27 cellular contexts compared by ENCODE assay signal in genomic region chr4:48175806-48176205, GRCh38. TPM values are rescaled to one million over a fixed set of nuclear protein-coding genes. Genes with fewer than 3 reads are reported as not detected.
DNase-seq lines count a peak whose midpoint lies in the region; ATAC-seq and TF ChIP-seq lines count a peak whose summit lies in the region.
"Had no signal": no experiment of that assay in that cellular context is flagged by ENCODE, and none has a peak within 500 bp of the region (broad histone marks: within the 10 kb centered on the region; RNA-seq: fewer than 3 reads in every experiment).

No MANE protein-coding gene starts in this region.

- H3K4me3 Mint-ChIP-seq in activated naive CD8-positive, alpha-beta T cell = no peak overlapping the region
- no peak overlapping the region for H3K4me3 Mint-ChIP-seq in activated naive CD8-positive, alpha-beta T cell treated with anti-CD3 and anti-CD28 coated beads for 36 hours
- no peak overlapping the region for H3K4me3 Mint-ChIP-seq in activated T-helper 2 cell treated with anti-CD3 and anti-CD28 coated beads, Interferon-gamma antibody, Interleukin-2, Interleukin-4, amounts not matched to agents 10 μg/mL and 5 μg/mL and 100 μg/mL, durations not matched to agents 14 hours and 24 hours and 36 hours (ENCODE audit: low read depth)
- H3K4me3 Mint-ChIP-seq: activated B cell treated with CpG ODN at 0.5 μM for 24 hours; activated CD4-positive, alpha-beta memory T cell treated with anti-CD3 and anti-CD28 coated beads, Interleukin-2, amount 10 ng/mL, durations not matched to agents 7 days and 5 days; activated naive CD8-positive, alpha-beta T cell treated with anti-CD3 and anti-CD28 coated beads, Interleukin-2, amount 10 ng/mL, durations not matched to agents 7 days and 5 days; mesothelial cell of epicardium; nephron progenitor cell had no signal

- H3K4me3 ChIP-seq in Loucy (ENCODE audit: low read length, poor library complexity, severe bottlenecking) (no peak overlapping the region), choroid plexus epithelial cell (ENCODE audit: low read depth, low read length) (no peak overlapping the region)
- H3K4me3 ChIP-seq: body of pancreas, colonic mucosa, skin epidermis, upper lobe of right lung had no signal

- intact Hi-C loops in activated T-helper 2 cell treated with anti-CD3 and anti-CD28 coated beads, Interferon-gamma antibody, Interleukin-2, Interleukin-4, amounts not matched to agents 10 μg/mL and 5 μg/mL and 100 μg/mL, durations not matched to agents 14 hours and 24 hours and 36 hours (cut with micrococcal nuclease) = no loop called here

- H3K9me2 ChIP-seq in Loucy (replicated peaks; ENCODE audit: low read depth, low read length) = no peaks in the 10 kb centered on the region

- H3K36me3 Mint-ChIP-seq in activated naive CD8-positive, alpha-beta T cell = peaks cover 7% of the 10 kb centered on the region
- H3K36me3 Mint-ChIP-seq in activated naive CD8-positive, alpha-beta T cell treated with anti-CD3 and anti-CD28 coated beads for 36 hours = peaks cover 6% of the 10 kb centered on the region
- H3K36me3 Mint-ChIP-seq in activated T-helper 2 cell treated with anti-CD3 and anti-CD28 coated beads, Interferon-gamma antibody, Interleukin-2, Interleukin-4, amounts not matched to agents 10 μg/mL and 5 μg/mL and 100 μg/mL, durations not matched to agents 14 hours and 24 hours and 36 hours (ENCODE audit: low read depth) = no peaks in the 10 kb centered on the region
- H3K36me3 Mint-ChIP-seq: mesothelial cell of epicardium had no signal

- peak overlapping the region; percentile 38 for H3K27ac Mint-ChIP-seq in activated naive CD8-positive, alpha-beta T cell
- no peak overlapping the region for H3K27ac Mint-ChIP-seq in activated naive CD8-positive, alpha-beta T cell treated with anti-CD3 and anti-CD28 coated beads for 36 hours
- no peak overlapping the region for H3K27ac Mint-ChIP-seq in activated T-helper 2 cell treated with anti-CD3 and anti-CD28 coated beads, Interferon-gamma antibody, Interleukin-2, Interleukin-4, amounts not matched to agents 10 μg/mL and 5 μg/mL and 100 μg/mL, durations not matched to agents 14 hours and 24 hours and 36 hours
- H3K27ac Mint-ChIP-seq: activated CD4-positive, alpha-beta memory T cell treated with anti-CD3 and anti-CD28 coated beads, Interleukin-2, amount 10 ng/mL, durations not matched to agents 7 days and 5 days; activated naive CD8-positive, alpha-beta T cell treated with anti-CD3 and anti-CD28 coated beads, Interleukin-2, amount 10 ng/mL, durations not matched to agents 7 days and 5 days; mesothelial cell of epicardium; nephron progenitor cell had no signal

- no peaks in the 10 kb centered on the region for H3K9me3 Mint-ChIP-seq in activated naive CD8-positive, alpha-beta T cell (ENCODE audit: low read depth)
- peaks cover 7% of the 10 kb centered on the region for H3K9me3 Mint-ChIP-seq in activated naive CD8-positive, alpha-beta T cell treated with anti-CD3 and anti-CD28 coated beads for 36 hours
- peaks cover 8% of the 10 kb centered on the region for H3K9me3 Mint-ChIP-seq in activated T-helper 2 cell treated with anti-CD3 and anti-CD28 coated beads, Interferon-gamma antibody, Interleukin-2, Interleukin-4, amounts not matched to agents 10 μg/mL and 5 μg/mL and 100 μg/mL, durations not matched to agents 14 hours and 24 hours and 36 hours
- H3K9me3 Mint-ChIP-seq: activated B cell treated with CpG ODN at 0.5 μM for 24 hours had no signal

- peaks cover 48% of the 10 kb centered on the region; the same call in 1 of the 2 replicates for H3K36me3 ChIP-seq in Loucy (ENCODE audit: insufficient read depth, low read length)
- H3K36me3 ChIP-seq: colonic mucosa, upper lobe of right lung had no signal

- H3K27me3 ChIP-seq in Loucy (ENCODE audit: insufficient read depth, low read length, poor library complexity, severe bottlenecking) = no peaks in the 10 kb centered on the region
- H3K27me3 ChIP-seq: body of pancreas, colonic mucosa, foreskin keratinocyte, upper lobe of right lung had no signal

- H2AFZ ChIP-seq in Loucy (ENCODE audit: low read length) = no peak overlapping the region

- ATAC-seq in GM21723 (IDR thresholded peaks at IDR 0.05; ENCODE audit: unreplicated experiment) = no peak
- ATAC-seq: body of pancreas, foreskin keratinocyte, left cardiac atrium had no signal

- peaks cover 63% of the 10 kb centered on the region for H3K79me2 ChIP-seq in Loucy (ENCODE audit: insufficient read depth, low read length)

- no peak overlapping the region for H3K9ac ChIP-seq in Loucy (ENCODE audit: low read depth, low read length, poor library complexity, severe bottlenecking)

- H4K20me1 ChIP-seq in Loucy (ENCODE audit: insufficient read depth, low read length, poor library complexity, severe bottlenecking) = peaks cover 14% of the 10 kb centered on the region

- DNase-seq in activated naive CD8-positive, alpha-beta T cell treated with anti-CD3 and anti-CD28 coated beads for 36 hours = no peak
- DNase-seq in choroid plexus epithelial cell (ENCODE audit: low read depth) (peak; percentile 27), NCI-H524 (lab: John Stamatoyannopoulos, UW) (no peak), hippocampal formation (lab: John Stamatoyannopoulos, UW) (no peak)
- no peak for DNase-seq in activated T-helper 2 cell treated with anti-CD3 and anti-CD28 coated beads, Interferon-gamma antibody, Interleukin-2, Interleukin-4, amounts not matched to agents 10 μg/mL and 5 μg/mL and 100 μg/mL, durations not matched to agents 14 hours and 24 hours and 36 hours (ENCODE audit: low spot score)
- DNase-seq: activated B cell treated with CpG ODN at 0.5 μM for 24 hours; activated CD4-positive, alpha-beta memory T cell treated with anti-CD3 and anti-CD28 coated beads, Interleukin-2, amount 10 ng/mL, durations not matched to agents 7 days and 5 days; activated naive CD8-positive, alpha-beta T cell treated with anti-CD3 and anti-CD28 coated beads, Interleukin-2, amount 10 ng/mL, durations not matched to agents 7 days and 5 days; activated T-cell treated with anti-CD3 and anti-CD28 coated beads, Interleukin-2, amount 50 U/mL, for 48 hours; body of pancreas; colonic mucosa; KBM-7; left cardiac atrium; NCI-H1105; NCI-H2107; NCI-H526; nephron progenitor cell; posterior cingulate gyrus; stimulated activated CD4-positive, alpha-beta T cell treated with anti-CD3 and anti-CD28 coated beads, Interleukin-4, amount 100 ng/mL, for 1 hour; T-helper 2 cell; upper lobe of right lung had no signal

- peak overlapping the region; percentile 17 for H3K4me2 ChIP-seq in Loucy (ENCODE audit: low read depth, low read length, poor library complexity, severe bottlenecking)

- H3K4me1 Mint-ChIP-seq in activated naive CD8-positive, alpha-beta T cell (ENCODE audit: low read depth) = peaks cover 10% of the 10 kb centered on the region
- peaks cover 34% of the 10 kb centered on the region for H3K4me1 Mint-ChIP-seq in activated naive CD8-positive, alpha-beta T cell treated with anti-CD3 and anti-CD28 coated beads for 36 hours
- H3K4me1 Mint-ChIP-seq in activated T-helper 2 cell treated with anti-CD3 and anti-CD28 coated beads, Interferon-gamma antibody, Interleukin-2, Interleukin-4, amounts not matched to agents 10 μg/mL and 5 μg/mL and 100 μg/mL, durations not matched to agents 14 hours and 24 hours and 36 hours (ENCODE audit: low read depth) = peaks cover 13% of the 10 kb centered on the region

- no peaks in the 10 kb centered on the region for H3K27me3 Mint-ChIP-seq in activated naive CD8-positive, alpha-beta T cell
- H3K27me3 Mint-ChIP-seq in activated naive CD8-positive, alpha-beta T cell treated with anti-CD3 and anti-CD28 coated beads for 36 hours = no peaks in the 10 kb centered on the region
- peaks cover 3% of the 10 kb centered on the region for H3K27me3 Mint-ChIP-seq in activated T-helper 2 cell treated with anti-CD3 and anti-CD28 coated beads, Interferon-gamma antibody, Interleukin-2, Interleukin-4, amounts not matched to agents 10 μg/mL and 5 μg/mL and 100 μg/mL, durations not matched to agents 14 hours and 24 hours and 36 hours (ENCODE audit: low read depth)
- H3K27me3 Mint-ChIP-seq: activated B cell treated with CpG ODN at 0.5 μM for 24 hours; activated CD4-positive, alpha-beta memory T cell treated with anti-CD3 and anti-CD28 coated beads, Interleukin-2, amount 10 ng/mL, durations not matched to agents 7 days and 5 days; activated naive CD8-positive, alpha-beta T cell treated with anti-CD3 and anti-CD28 coated beads, Interleukin-2, amount 10 ng/mL, durations not matched to agents 7 days and 5 days had no signal

- H3F3A ChIP-seq in Loucy (ENCODE audit: low read depth) = no peaks in the 10 kb centered on the region; the same call in 1 of the 2 replicates

- TF ChIP-seq CTCF in Loucy (conservative IDR thresholded peaks at IDR 0.05; ENCODE audit: low read length) (no peak), choroid plexus epithelial cell (conservative IDR thresholded peaks at IDR 0.05; ENCODE audit: low read depth, low read length) (no peak)

- H3K9me3 ChIP-seq in Loucy (ENCODE audit: insufficient read depth, low read depth, low read length) = peaks cover 7% of the 10 kb centered on the region; the same call in 1 of the 2 replicates
- H3K9me3 ChIP-seq: body of pancreas, colonic mucosa, upper lobe of right lung had no signal

- H3K4me1 ChIP-seq in Loucy (ENCODE audit: insufficient read depth, low read length, poor library complexity, severe bottlenecking) = peaks cover 36% of the 10 kb centered on the region
- H3K4me1 ChIP-seq: body of pancreas, colonic mucosa, foreskin keratinocyte, upper lobe of right lung had no signal

RNA-seq across cellular contexts. Expression of gene TXK, which starts 41.8 kb away (rescaled TPM):
- 10 to 100 TPM; 13.3 to 14.2 TPM for total RNA-seq in activated naive CD8-positive, alpha-beta T cell treated with anti-CD3 and anti-CD28 coated beads for 36 hours
- total RNA-seq in activated T-helper 2 cell treated with anti-CD3 and anti-CD28 coated beads, Interferon-gamma antibody, Interleukin-2, Interleukin-4, amounts not matched to agents 10 μg/mL and 5 μg/mL and 100 μg/mL, durations not matched to agents 14 hours and 24 hours and 36 hours = 0.76 and 1.8 TPM in 2 replicates
- total RNA-seq: foreskin keratinocyte had no signal
